In genomic region chr16:69396187-69397061, GRCh38 we compare ENCODE assay signal across 1 cellular context.
TF ChIP-seq lines count a peak whose summit lies in the region.

No MANE protein-coding gene starts in this region.

TF ChIP-seq in HepG2, 621 proteins besides CTCF, POLR2A, EP300 and RAD21 (continued from another document and continues in another):
- TF ChIP-seq ARID3A (IDR thresholded peaks at IDR 0.05; ENCODE audit: low read depth, low read length), result peak; percentile 98
- peak; percentile 14; the same call in 1 of the 2 replicates for TF ChIP-seq ZBTB34 (CRISPR knock-in tag; IDR thresholded peaks at IDR 0.05)
- peak; percentile 19; the same call in 1 of the 2 replicates for TF ChIP-seq ZSCAN29 (CRISPR knock-in tag; conservative IDR thresholded peaks at IDR 0.05)
- TF ChIP-seq ATF2 (CRISPR knock-in tag; IDR thresholded peaks at IDR 0.05), result peak; percentile 72
- no peak for TF ChIP-seq MTF1 (CRISPR knock-in tag; IDR thresholded peaks at IDR 0.05)
- TF ChIP-seq SNRNP70 (IDR thresholded peaks at IDR 0.05; ENCODE audit: low read depth, low read length), result no peak
- TF ChIP-seq CHD4 (IDR thresholded peaks at IDR 0.05; ENCODE audit: borderline replicate concordance, low read length), result peak; percentile 98; the same call in 1 of the 2 replicates
- no peak for TF ChIP-seq TMF1 (CRISPR knock-in tag; IDR thresholded peaks at IDR 0.05; ENCODE audit: low read depth)
- TF ChIP-seq ZNF782 (CRISPR knock-in tag; IDR thresholded peaks at IDR 0.05; ENCODE audit: borderline replicate concordance), result no peak
- peak; percentile 69; the same call in 1 of the 2 replicates for TF ChIP-seq MLX (CRISPR knock-in tag; IDR thresholded peaks at IDR 0.05)
- peak; percentile 100 for TF ChIP-seq PAXIP1 (CRISPR knock-in tag; conservative IDR thresholded peaks at IDR 0.05)
- no peak for TF ChIP-seq ZKSCAN1 (IDR thresholded peaks at IDR 0.05; ENCODE audit: low read length)
- peak; percentile 20; the same call in 1 of the 2 replicates for TF ChIP-seq NFYC (CRISPR knock-in tag; IDR thresholded peaks at IDR 0.05)
- TF ChIP-seq CREB3 (CRISPR knock-in tag; IDR thresholded peaks at IDR 0.05), result 0 out of 2 replicates have a peak, but pooled peaks have one; percentile 14
- TF ChIP-seq REXO4 (CRISPR knock-in tag; IDR thresholded peaks at IDR 0.05; ENCODE audit: borderline replicate concordance), result no peak
- 0 out of 2 replicates have a peak, but pooled peaks have one; percentile 13 for TF ChIP-seq GZF1 (CRISPR knock-in tag; IDR thresholded peaks at IDR 0.05)
- TF ChIP-seq ZNF12 (CRISPR knock-in tag; IDR thresholded peaks at IDR 0.05), result peak; percentile 84; the same call in 1 of the 2 replicates
- no peak for TF ChIP-seq PTBP1 (IDR thresholded peaks at IDR 0.05; ENCODE audit: low read depth, low read length, poor library complexity, severe bottlenecking)
- peak; percentile 99 for TF ChIP-seq CREB1 (IDR thresholded peaks at IDR 0.05)
- TF ChIP-seq CREB1 (CRISPR knock-in tag; IDR thresholded peaks at IDR 0.05), result peak; percentile 91
- peak; percentile 73; the same call in 1 of the 2 replicates for TF ChIP-seq ESRRA (CRISPR knock-in tag; IDR thresholded peaks at IDR 0.05; ENCODE audit: low read depth)
- peak; percentile 66 to 73; a peak in 3 of 4 replicates for TF ChIP-seq HMGXB4 (CRISPR knock-in tag; IDR thresholded peaks at IDR 0.05; ENCODE audit: borderline replicate concordance in 1 of 2, low read depth in 1 of 2)
- no peak for TF ChIP-seq KDM5B (CRISPR knock-in tag; IDR thresholded peaks at IDR 0.05; ENCODE audit: borderline replicate concordance)
- TF ChIP-seq FOXO4 (CRISPR knock-in tag; conservative IDR thresholded peaks at IDR 0.05), result no peak
- TF ChIP-seq MEF2D (CRISPR knock-in tag; IDR thresholded peaks at IDR 0.05), result peak; percentile 96
- peak; percentile 78 for TF ChIP-seq ZSCAN31 (CRISPR knock-in tag; IDR thresholded peaks at IDR 0.05; ENCODE audit: low read depth)
- no peak for TF ChIP-seq USF2 (IDR thresholded peaks at IDR 0.05; ENCODE audit: low read depth, low read length)
- peak; percentile 20; the same call in 1 of the 2 replicates for TF ChIP-seq USF2 (CRISPR knock-in tag; IDR thresholded peaks at IDR 0.05; ENCODE audit: borderline replicate concordance)
- peak; percentile 80 for TF ChIP-seq ZFP90 (CRISPR knock-in tag; IDR thresholded peaks at IDR 0.05; ENCODE audit: borderline replicate concordance)
- no peak for TF ChIP-seq ZNF142 (CRISPR knock-in tag; IDR thresholded peaks at IDR 0.05)
